In genomic region chr20:56428881-56429280, GRCh38 we compare ENCODE assay signal across 1 cellular context.
TF ChIP-seq lines count a peak whose summit lies in the region.

No MANE protein-coding gene starts in this region.

TF ChIP-seq in WTC11, 78 proteins besides CTCF, POLR2A, EP300 and RAD21 (continued from another document):
- TF ChIP-seq USF2 (CRISPR knock-in tag; IDR thresholded peaks at IDR 0.05) (no peak), GABPB1 (CRISPR knock-in tag; IDR thresholded peaks at IDR 0.05) (no peak), GRHL2 (CRISPR knock-in tag; IDR thresholded peaks at IDR 0.05; ENCODE audit: insufficient replicate concordance, severe bottlenecking) (no peak)
